In genomic region chr17:10198509-10199249, GRCh38 we compare ENCODE assay signal across 8 cellular contexts. TPM values are rescaled to one million over a fixed set of nuclear protein-coding genes. Genes with fewer than 3 reads are reported as not detected.
DNase-seq lines count a peak whose midpoint lies in the region; ATAC-seq and TF ChIP-seq lines count a peak whose summit lies in the region.

Gene GAS7 (minus strand): TSS chr17:10198606.

- peaks cover 15% of the 10 kb centered on the region for H3K79me1 ChIP-seq in mesendoderm (ENCODE audit: low read length)

- H3K4me3 ChIP-seq in mesendoderm (ENCODE audit: low read length): peak within 1 kb of the TSS; percentile 79
- no peak within 1 kb of the TSS for H3K4me3 ChIP-seq in Caco-2 (ENCODE audit: low read depth, low read length)

- no peak within 1 kb of the TSS for H2BK15ac ChIP-seq in mesendoderm (replicated peaks; ENCODE audit: low read depth)

- H2BK120ac ChIP-seq in mesendoderm (ENCODE audit: low read depth, low read length): no peak within 1 kb of the TSS

- ATAC-seq in CD4-positive, alpha-beta T cell (ENCODE audit: poor library complexity): peak; percentile 73
- ATAC-seq in GM21723 (IDR thresholded peaks at IDR 0.05; ENCODE audit: unreplicated experiment): peak; percentile 67
- peak; percentile 77 for ATAC-seq in stimulated activated naive CD8-positive, alpha-beta T cell treated with anti-CD3 and anti-CD28 coated beads, Interleukin-15, amount 100 ng/mL, for 72 hours

- no peak within 1 kb of the TSS for H3K4ac ChIP-seq in mesendoderm (ENCODE audit: low read depth, low read length)

- POLR2A ChIA-PET in CD4-positive, alpha-beta T cell (lab: Charles Lee): interaction anchor here (0.8 kb wide), 1 partner anchor 84 kb away, joined by 4 read pairs; no protein-coding TSS in a partner anchor
- POLR2A ChIA-PET in Caco-2 (lab: Charles Lee): no interaction called here

- H3K4me2 ChIP-seq in mesendoderm (ENCODE audit: low read length): peak within 1 kb of the TSS; percentile 94

- no peak for TF ChIP-seq CTCF in CD4-positive, alpha-beta T cell (IDR thresholded peaks at IDR 0.05)
- no peak for TF ChIP-seq CTCF in Caco-2 (IDR thresholded peaks at IDR 0.05; ENCODE audit: insufficient read depth in 1 of 2, low read depth in 1 of 2, low read length in 1 of 2, severe bottlenecking in 1 of 2, unreplicated experiment in 1 of 2)

- intact Hi-C loops in CD4-positive, alpha-beta T cell (cut with DNase I, micrococcal nuclease): loop anchor here in 1 of 2 experiments (5.0 kb wide), 1 partner anchor 81 kb away; no protein-coding TSS in a partner anchor
- intact Hi-C loops in dendritic cell treated with granulocyte-macrophage colony-stimulating factor and Interleukin-4, amounts not matched to agents 40 ng/mL and 50 ng/mL, for 4 days (cut with micrococcal nuclease): no loop called here
- intact Hi-C loops in Caco-2 (cut with micrococcal nuclease; ENCODE audit: unreplicated experiment): no loop called here

- no peaks in the 10 kb centered on the region for H3K36me3 Mint-ChIP-seq in CD4-positive, alpha-beta T cell (ENCODE audit: low read depth)
- H3K36me3 Mint-ChIP-seq in dendritic cell treated with granulocyte-macrophage colony-stimulating factor and Interleukin-4, amounts not matched to agents 40 ng/mL and 50 ng/mL, for 4 days (ENCODE audit: low read depth): peaks cover 35% of the 10 kb centered on the region
- H3K36me3 Mint-ChIP-seq in Caco-2 (ENCODE audit: insufficient read depth, unreplicated experiment): no peaks in the 10 kb centered on the region

- CTCF ChIA-PET in CD4-positive, alpha-beta T cell (lab: Charles Lee): no interaction called here
- CTCF ChIA-PET in Caco-2 (lab: Charles Lee): no interaction called here

- H3K27ac ChIP-seq in CD4-positive, alpha-beta T cell (ENCODE audit: low read depth, low read length): no peak within 1 kb of the TSS
- H3K27ac ChIP-seq in mesendoderm (ENCODE audit: low read depth, low read length): no peak within 1 kb of the TSS

- H4K5ac ChIP-seq in mesendoderm (ENCODE audit: low read length): no peak within 1 kb of the TSS

- H2BK5ac ChIP-seq in mesendoderm (ENCODE audit: low read length): no peak within 1 kb of the TSS

- no peak within 1 kb of the TSS for H2AK5ac ChIP-seq in mesendoderm (ENCODE audit: low read length)

- peaks cover 8% of the 10 kb centered on the region for H3K9me3 ChIP-seq in CD4-positive, alpha-beta T cell (ENCODE audit: control insufficient read depth, low read length)
- no peaks in the 10 kb centered on the region for H3K9me3 ChIP-seq in Caco-2

- H3K9ac ChIP-seq in mesendoderm (ENCODE audit: low read length): peak within 1 kb of the TSS; percentile 92

- BruUV-seq in Caco-2 (replicated peaks; lab: Mats Ljungman, UMichigan): no TSS peak

- peak within 1 kb of the TSS; percentile 89 for H3K23ac ChIP-seq in mesendoderm (ENCODE audit: low read length)

- H3K36me3 ChIP-seq in mesendoderm (ENCODE audit: control insufficient read depth, insufficient read depth, low read length) (no peaks in the 10 kb centered on the region), Caco-2 (ENCODE audit: control insufficient read depth, insufficient read depth, low read length) (no peaks in the 10 kb centered on the region)

- H3K27me3 Mint-ChIP-seq in CD4-positive, alpha-beta T cell: peaks cover 37% of the 10 kb centered on the region
- peaks cover 11% of the 10 kb centered on the region for H3K27me3 Mint-ChIP-seq in dendritic cell treated with granulocyte-macrophage colony-stimulating factor and Interleukin-4, amounts not matched to agents 40 ng/mL and 50 ng/mL, for 4 days
- H3K27me3 Mint-ChIP-seq in stimulated activated naive CD8-positive, alpha-beta T cell treated with anti-CD3 and anti-CD28 coated beads, Interleukin-15, amount 100 ng/mL, for 72 hours: peaks cover 51% of the 10 kb centered on the region
- H3K27me3 Mint-ChIP-seq in Caco-2 (ENCODE audit: insufficient read depth, unreplicated experiment): no peaks in the 10 kb centered on the region

- peak within 1 kb of the TSS; percentile 96 for H3K56ac ChIP-seq in mesendoderm (ENCODE audit: low read length)

- H3K4me1 Mint-ChIP-seq in CD4-positive, alpha-beta T cell (ENCODE audit: low read depth): peaks cover 10% of the 10 kb centered on the region
- peaks cover 38% of the 10 kb centered on the region for H3K4me1 Mint-ChIP-seq in dendritic cell treated with granulocyte-macrophage colony-stimulating factor and Interleukin-4, amounts not matched to agents 40 ng/mL and 50 ng/mL, for 4 days (ENCODE audit: low read depth)
- peaks cover 6% of the 10 kb centered on the region for H3K4me1 Mint-ChIP-seq in stimulated activated naive CD8-positive, alpha-beta T cell treated with anti-CD3 and anti-CD28 coated beads, Interleukin-15, amount 100 ng/mL, for 72 hours
- no peaks in the 10 kb centered on the region for H3K4me1 Mint-ChIP-seq in Caco-2 (ENCODE audit: low read depth, unreplicated experiment)

- no peak within 1 kb of the TSS for H4K8ac ChIP-seq in mesendoderm (ENCODE audit: low read depth, low read length)

- peaks cover 7% of the 10 kb centered on the region for H3K9me3 Mint-ChIP-seq in CD4-positive, alpha-beta T cell
- H3K9me3 Mint-ChIP-seq in dendritic cell treated with granulocyte-macrophage colony-stimulating factor and Interleukin-4, amounts not matched to agents 40 ng/mL and 50 ng/mL, for 4 days: peaks cover 13% of the 10 kb centered on the region
- H3K9me3 Mint-ChIP-seq in stimulated activated naive CD8-positive, alpha-beta T cell treated with anti-CD3 and anti-CD28 coated beads, Interleukin-15, amount 100 ng/mL, for 72 hours: peaks cover 10 to 26% of the 10 kb centered on the region in 2 donors
- H3K9me3 Mint-ChIP-seq in Caco-2 (ENCODE audit: unreplicated experiment): no peaks in the 10 kb centered on the region

- no peak within 1 kb of the TSS for H3K27ac Mint-ChIP-seq in CD4-positive, alpha-beta T cell
- H3K27ac Mint-ChIP-seq in dendritic cell treated with granulocyte-macrophage colony-stimulating factor and Interleukin-4, amounts not matched to agents 40 ng/mL and 50 ng/mL, for 4 days: peak within 1 kb of the TSS; percentile 42
- H3K27ac Mint-ChIP-seq in stimulated activated naive CD8-positive, alpha-beta T cell treated with anti-CD3 and anti-CD28 coated beads, Interleukin-15, amount 100 ng/mL, for 72 hours: no peak within 1 kb of the TSS
- no peak within 1 kb of the TSS for H3K27ac Mint-ChIP-seq in Caco-2 (ENCODE audit: unreplicated experiment)

- peak in 6 of 10 experiments; percentile 1 to 43 (median 8) for DNase-seq in CD4-positive, alpha-beta T cell
- peak; percentile 64 for DNase-seq in T1000 (lab: John Stamatoyannopoulos, UW)
- DNase-seq in mesendoderm: peak; percentile 75
- peak; percentile 38 to 41 for DNase-seq in stimulated activated naive CD8-positive, alpha-beta T cell treated with anti-CD3 and anti-CD28 coated beads, Interleukin-15, amount 100 ng/mL, for 72 hours
- no peak for DNase-seq in Caco-2
- DNase-seq in HuH-7.5 (ENCODE audit: low spot score): no peak

- WGBS in mesendoderm (ENCODE audit: extremely low coverage, insufficient coverage, low lambda C conversion rate): no CpG with 5 or more reads among the region's 86 CpGs

- no peaks in the 10 kb centered on the region for H3K4me1 ChIP-seq in mesendoderm (ENCODE audit: control insufficient read depth, low read depth, low read length)
- no peaks in the 10 kb centered on the region for H3K4me1 ChIP-seq in Caco-2

- H3K79me2 ChIP-seq in mesendoderm (ENCODE audit: control insufficient read depth, insufficient read depth, low read length): peaks cover 10% of the 10 kb centered on the region

- H3K18ac ChIP-seq in mesendoderm (ENCODE audit: low read length): peak within 1 kb of the TSS; percentile 86

- H3K27me3 ChIP-seq in CD4-positive, alpha-beta T cell (ENCODE audit: control insufficient read depth, insufficient read depth, low read length): peaks cover 4% of the 10 kb centered on the region
- H3K27me3 ChIP-seq in mesendoderm (ENCODE audit: insufficient read depth, low read length, poor library complexity) (no peaks in the 10 kb centered on the region), Caco-2 (replicated peaks; ENCODE audit: control insufficient read depth, insufficient read depth, low read length) (no peaks in the 10 kb centered on the region)

- peak within 1 kb of the TSS; percentile 61 for H3K4me3 Mint-ChIP-seq in CD4-positive, alpha-beta T cell
- H3K4me3 Mint-ChIP-seq in dendritic cell treated with granulocyte-macrophage colony-stimulating factor and Interleukin-4, amounts not matched to agents 40 ng/mL and 50 ng/mL, for 4 days: peak within 1 kb of the TSS; percentile 86
- peak within 1 kb of the TSS; percentile 71 to 80 for H3K4me3 Mint-ChIP-seq in stimulated activated naive CD8-positive, alpha-beta T cell treated with anti-CD3 and anti-CD28 coated beads, Interleukin-15, amount 100 ng/mL, for 72 hours
- no peak within 1 kb of the TSS for H3K4me3 Mint-ChIP-seq in Caco-2 (ENCODE audit: unreplicated experiment)

RNA-seq across cellular contexts. Expression of gene GAS7, which starts in this region (rescaled TPM):
- total RNA-seq in CD4-positive, alpha-beta T cell: 1 to 10 TPM; 1.8 to 3.4 TPM
- polyA plus RNA-seq in mesendoderm (2013, experiment 1 of 2): 14.3 TPM
- 14.0 TPM for polyA plus RNA-seq in mesendoderm (2013, experiment 2 of 2)
- 0.23 and 0.34 TPM in 2 replicates for total RNA-seq in Caco-2 (2022)

Comparison
In these comparisons a context has a peak if more than half of its experiments do, and no peak if none do; other contexts are left out.
1. DNase-seq: peak in CD4-positive, alpha-beta T cell (6 of 10), T1000 (single experiment), mesendoderm (single experiment) and stimulated activated naive CD8-positive, alpha-beta T cell treated with anti-CD3 and anti-CD28 coated beads, Interleukin-15, amount 100 ng/mL, for 72 hours (2 of 2); none in Caco-2 (0 of 2) and HuH-7.5 (single experiment).
2. Peak in every context shown above with its lines, with median percentiles within 50 percentile points of each other: ATAC-seq.